Comparison of ENCODE assay signal across 1 cellular context in genomic region chr16:66695935-66696668, GRCh38.
TF ChIP-seq lines count a peak whose summit lies in the region.

No MANE protein-coding gene starts in this region.

TF ChIP-seq in GM23338, 12 proteins besides CTCF, POLR2A, EP300 and RAD21 (continued from another document):
- TF ChIP-seq, protein P1, sequence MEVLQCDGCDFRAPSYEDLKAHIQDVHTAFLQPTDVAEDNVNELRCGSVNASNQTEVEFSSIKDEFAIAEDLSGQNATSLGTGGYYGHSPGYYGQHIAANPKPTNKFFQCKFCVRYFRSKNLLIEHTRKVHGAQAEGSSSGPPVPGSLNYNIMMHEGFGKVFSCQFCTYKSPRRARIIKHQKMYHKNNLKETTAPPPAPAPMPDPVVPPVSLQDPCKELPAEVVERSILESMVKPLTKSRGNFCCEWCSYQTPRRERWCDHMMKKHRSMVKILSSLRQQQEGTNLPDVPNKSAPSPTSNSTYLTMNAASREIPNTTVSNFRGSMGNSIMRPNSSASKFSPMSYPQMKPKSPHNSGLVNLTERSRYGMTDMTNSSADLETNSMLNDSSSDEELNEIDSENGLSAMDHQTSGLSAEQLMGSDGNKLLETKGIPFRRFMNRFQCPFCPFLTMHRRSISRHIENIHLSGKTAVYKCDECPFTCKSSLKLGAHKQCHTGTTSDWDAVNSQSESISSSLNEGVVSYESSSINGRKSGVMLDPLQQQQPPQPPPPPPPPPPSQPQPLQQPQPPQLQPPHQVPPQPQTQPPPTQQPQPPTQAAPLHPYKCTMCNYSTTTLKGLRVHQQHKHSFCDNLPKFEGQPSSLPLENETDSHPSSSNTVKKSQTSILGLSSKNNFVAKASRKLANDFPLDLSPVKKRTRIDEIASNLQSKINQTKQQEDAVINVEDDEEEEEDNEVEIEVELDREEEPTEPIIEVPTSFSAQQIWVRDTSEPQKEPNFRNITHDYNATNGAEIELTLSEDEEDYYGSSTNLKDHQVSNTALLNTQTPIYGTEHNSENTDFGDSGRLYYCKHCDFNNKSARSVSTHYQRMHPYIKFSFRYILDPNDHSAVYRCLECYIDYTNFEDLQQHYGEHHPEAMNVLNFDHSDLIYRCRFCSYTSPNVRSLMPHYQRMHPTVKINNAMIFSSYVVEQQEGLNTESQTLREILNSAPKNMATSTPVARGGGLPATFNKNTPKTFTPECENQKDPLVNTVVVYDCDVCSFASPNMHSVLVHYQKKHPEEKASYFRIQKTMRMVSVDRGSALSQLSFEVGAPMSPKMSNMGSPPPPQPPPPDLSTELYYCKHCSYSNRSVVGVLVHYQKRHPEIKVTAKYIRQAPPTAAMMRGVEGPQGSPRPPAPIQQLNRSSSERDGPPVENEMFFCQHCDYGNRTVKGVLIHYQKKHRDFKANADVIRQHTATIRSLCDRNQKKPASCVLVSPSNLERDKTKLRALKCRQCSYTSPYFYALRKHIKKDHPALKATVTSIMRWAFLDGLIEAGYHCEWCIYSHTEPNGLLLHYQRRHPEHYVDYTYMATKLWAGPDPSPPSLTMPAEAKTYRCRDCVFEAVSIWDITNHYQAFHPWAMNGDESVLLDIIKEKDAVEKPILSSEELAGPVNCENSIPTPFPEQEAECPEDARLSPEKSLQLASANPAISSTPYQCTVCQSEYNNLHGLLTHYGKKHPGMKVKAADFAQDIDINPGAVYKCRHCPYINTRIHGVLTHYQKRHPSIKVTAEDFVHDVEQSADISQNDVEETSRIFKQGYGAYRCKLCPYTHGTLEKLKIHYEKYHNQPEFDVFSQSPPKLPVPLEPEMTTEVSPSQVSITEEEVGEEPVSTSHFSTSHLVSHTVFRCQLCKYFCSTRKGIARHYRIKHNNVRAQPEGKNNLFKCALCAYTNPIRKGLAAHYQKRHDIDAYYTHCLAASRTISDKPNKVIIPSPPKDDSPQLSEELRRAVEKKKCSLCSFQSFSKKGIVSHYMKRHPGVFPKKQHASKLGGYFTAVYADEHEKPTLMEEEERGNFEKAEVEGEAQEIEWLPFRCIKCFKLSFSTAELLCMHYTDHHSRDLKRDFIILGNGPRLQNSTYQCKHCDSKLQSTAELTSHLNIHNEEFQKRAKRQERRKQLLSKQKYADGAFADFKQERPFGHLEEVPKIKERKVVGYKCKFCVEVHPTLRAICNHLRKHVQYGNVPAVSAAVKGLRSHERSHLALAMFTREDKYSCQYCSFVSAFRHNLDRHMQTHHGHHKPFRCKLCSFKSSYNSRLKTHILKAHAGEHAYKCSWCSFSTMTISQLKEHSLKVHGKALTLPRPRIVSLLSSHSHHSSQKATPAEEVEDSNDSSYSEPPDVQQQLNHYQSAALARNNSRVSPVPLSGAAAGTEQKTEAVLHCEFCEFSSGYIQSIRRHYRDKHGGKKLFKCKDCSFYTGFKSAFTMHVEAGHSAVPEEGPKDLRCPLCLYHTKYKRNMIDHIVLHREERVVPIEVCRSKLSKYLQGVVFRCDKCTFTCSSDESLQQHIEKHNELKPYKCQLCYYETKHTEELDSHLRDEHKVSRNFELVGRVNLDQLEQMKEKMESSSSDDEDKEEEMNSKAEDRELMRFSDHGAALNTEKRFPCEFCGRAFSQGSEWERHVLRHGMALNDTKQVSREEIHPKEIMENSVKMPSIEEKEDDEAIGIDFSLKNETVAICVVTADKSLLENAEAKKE (CRISPR knock-in tag; IDR thresholded peaks at IDR 0.05): no peak
